Comparison of ENCODE assay signal across 20 cellular contexts in genomic region chr3:106257172-106257571, GRCh38.
DNase-seq lines count a peak whose midpoint lies in the region; ATAC-seq, FAIRE-seq and TF ChIP-seq lines count a peak whose summit lies in the region.
"Had no signal": no experiment of that assay in that cellular context is flagged by ENCODE, and none has a peak within 500 bp of the region (broad histone marks: within the 10 kb centered on the region; RNA-seq: fewer than 3 reads in every experiment).

No MANE protein-coding gene starts in this region.

- H4K20me1 ChIP-seq in GM12878 (ENCODE audit: control insufficient read depth, insufficient read depth) = no peaks in the 10 kb centered on the region

- no TSS peak for BruUV-seq in GM12878 (replicated peaks; lab: Mats Ljungman, UMichigan)

- TF ChIP-seq EP300 in GM12878 (IDR thresholded peaks at IDR 0.05; ENCODE audit: borderline replicate concordance in 1 of 2, control insufficient read depth in 1 of 2, low read depth in 2 of 2, low read length in 2 of 2) (no peak), esophagus muscularis mucosa (IDR thresholded peaks at IDR 0.05) (no peak)

- SMC1A ChIA-PET in GM12878 (lab: Charles Lee; ENCODE audit: uncharacterized antibody, unreplicated experiment) = interaction anchor here (0.6 to 3.2 kb wide), 40 partner anchors 8 to 550 kb away, joined by 3 to 29 read pairs (median 4); no protein-coding TSS in a partner anchor

- CTCF ChIA-PET in GM12878 (lab: Yijun Ruan, JAX) = interaction anchor here (0.6 to 1.8 kb wide), 12 partner anchors 10 to 429 kb away, joined by 3 to 8 read pairs (median 4); no protein-coding TSS in a partner anchor

- H3K27me3 ChIP-seq in GM06990 (replicated peaks; ENCODE audit: control insufficient read depth, insufficient read depth, low read length) (no peaks in the 10 kb centered on the region), GM12878 (replicated peaks in 1 of 2; ENCODE audit: control insufficient read depth in 2 of 2, insufficient read depth in 2 of 2, low read length in 1 of 2) (no peaks in the 10 kb centered on the region), esophagus muscularis mucosa (no peaks in the 10 kb centered on the region)
- H3K27me3 ChIP-seq: MG63 had no signal

- no peak overlapping the region for H3K4me3 Mint-ChIP-seq in mesothelial cell of epicardium
- H3K4me3 Mint-ChIP-seq: CD8-positive, alpha-beta memory T cell; T-helper 1 cell treated with Interleukin-12 subunit alpha and Interleukin-12 subunit beta and Interleukin-4 antibody, amounts not matched to agents 30 μg/mL and 1 μg/mL, for 36 hours had no signal

- peak overlapping the region; percentile 1; the same call in 1 of the 2 replicates for H2AFZ ChIP-seq in GM12878 (ENCODE audit: control insufficient read depth, low read depth, low read length)
- H2AFZ ChIP-seq: PC-9 had no signal

- H3K27ac ChIP-seq in GM12878 (ENCODE audit: control insufficient read depth, insufficient read depth) = peak overlapping the region; percentile 99
- no peak overlapping the region for H3K27ac ChIP-seq in esophagus muscularis mucosa (replicated peaks in 1 of 4)
- H3K27ac ChIP-seq: PC-9, RWPE1 had no signal

- H3K27me3 Mint-ChIP-seq in mesothelial cell of epicardium (ENCODE audit: low read depth) = no peaks in the 10 kb centered on the region
- H3K27me3 Mint-ChIP-seq: CD8-positive, alpha-beta memory T cell had no signal

- FAIRE-seq in GM12891 (lab: Jason Lieb, UNC) (peak; percentile 97), GM12878 (lab: Jason Lieb, UNC) (no peak)
- FAIRE-seq: D721Med, H54 had no signal

- no peak for TF ChIP-seq RAD21 in GM12878 (IDR thresholded peaks at IDR 0.05; ENCODE audit: insufficient read depth, low read depth, low read length)

- ATAC-seq in GM12878 = 0 out of 3 replicates have a peak, but pooled peaks have one; percentile 2

- POLR2A ChIA-PET in GM12878 (lab: Charles Lee) = interaction anchor here (0.6 to 3.0 kb wide), 14 partner anchors 8 to 622 kb away, joined by 3 to 22 read pairs (median 4); no protein-coding TSS in a partner anchor

- H3K79me2 ChIP-seq in GM12878 (ENCODE audit: control insufficient read depth, insufficient read depth, low read length) = peaks cover 60% of the 10 kb centered on the region

- peaks cover 34% of the 10 kb centered on the region for H3K9me3 Mint-ChIP-seq in mesothelial cell of epicardium

- H3K4me1 ChIP-seq in GM12878 (ENCODE audit: control insufficient read depth, insufficient read depth, low read length) (no peaks in the 10 kb centered on the region), esophagus muscularis mucosa (peaks cover 0 to 3% (median 0%) of the 10 kb centered on the region in 4 donors)

- TF ChIP-seq POLR2A in GM12891 (IDR thresholded peaks at IDR 0.05; ENCODE audit: low read depth, low read length) (peak; percentile 43), GM12878 (IDR thresholded peaks at IDR 0.05; ENCODE audit: low read depth, low read length) (0 out of 2 replicates have a peak, but pooled peaks have one; percentile 37), esophagus muscularis mucosa (IDR thresholded peaks at IDR 0.05; ENCODE audit: low read depth) (no peak)

- no peak overlapping the region for H3K27ac Mint-ChIP-seq in mesothelial cell of epicardium
- H3K27ac Mint-ChIP-seq: T-helper 1 cell treated with Interleukin-12 subunit alpha and Interleukin-12 subunit beta and Interleukin-4 antibody, amounts not matched to agents 30 μg/mL and 1 μg/mL, for 36 hours had no signal

- peak; percentile 44 for DNase-seq in GM06990 (ENCODE audit: extremely low read depth, insufficient read length)
- DNase-seq in GM12891 (ENCODE audit: insufficient read length, low spot score) = no peak
- peak; percentile 57 for DNase-seq in NAMALWA (ENCODE audit: low spot score)
- DNase-seq in GM12878 (ENCODE audit: low read depth, low spot score) = no peak
- no peak for DNase-seq in stimulated activated CD4-positive, alpha-beta T cell treated with anti-CD3 and anti-CD28 coated beads, Interleukin-15, amount 100 ng/mL, for 24 hours
- no peak for DNase-seq in esophagus muscularis mucosa (ENCODE audit: extremely low spot score)
- no peak for DNase-seq in HPDE6-E6E7 (ENCODE audit: extremely low spot score)
- DNase-seq in mesothelial cell of epicardium (ENCODE audit: low spot score in 2 of 2, unreplicated experiment in 2 of 2) = no peak
- DNase-seq: C1 segment of cervical spinal cord; CD8-positive, alpha-beta memory T cell; MG63; NCI-H1092 treated with DMSO at 0.1 percent for 48 hours; NCI-H510A; NCI-H774; PC-9; SIG-M5 had no signal

- WGBS in GM12878 (ENCODE audit: insufficient coverage, insufficient replicate concordance, low lambda C conversion rate, missing lambda C conversion rate) = 0% methylated on average over 3 of the region's 3 CpGs
- WGBS in esophagus muscularis mucosa = 95% methylated on average over 3 of the region's 3 CpGs

- H3K36me3 Mint-ChIP-seq in mesothelial cell of epicardium = peaks cover 22% of the 10 kb centered on the region

- peak overlapping the region; percentile 99 for H3K9ac ChIP-seq in GM12878 (ENCODE audit: control insufficient read depth, insufficient read depth, low read length)

- H3K36me3 ChIP-seq in GM06990 (ENCODE audit: control insufficient read depth, insufficient read depth, low read length) (peaks cover 1% of the 10 kb centered on the region; the same call in 1 of the 2 replicates), GM12878 (ENCODE audit: control insufficient read depth in 2 of 2, insufficient read depth in 2 of 2, low read length in 1 of 2) (peaks cover 0 to 7% of the 10 kb centered on the region in 2 experiments; a peak in 3 of 4 replicates), esophagus muscularis mucosa (no peaks in the 10 kb centered on the region)
- H3K36me3 ChIP-seq: MG63 had no signal

- peaks cover 3% of the 10 kb centered on the region for H3K4me1 Mint-ChIP-seq in mesothelial cell of epicardium

- H3K9me3 ChIP-seq in GM12878 (replicated peaks; ENCODE audit: control insufficient read depth, insufficient read depth, low read length) = peaks cover 10% of the 10 kb centered on the region
- no peaks in the 10 kb centered on the region for H3K9me3 ChIP-seq in esophagus muscularis mucosa
- H3K9me3 ChIP-seq: MG63 had no signal

- in situ Hi-C loops in GM12878 (cut with MboI) = no loop called here

- RAD21 ChIA-PET in GM12878 (lab: Charles Lee; ENCODE audit: unreplicated experiment) = interaction anchor here (0.7 to 7.1 kb wide), 34 partner anchors 17 to 570 kb away, joined by 3 to 96 read pairs (median 4); no protein-coding TSS in a partner anchor

- H3K4me3 ChIP-seq in GM06990 (replicated peaks; ENCODE audit: low read depth, low read length) (peak overlapping the region; percentile 78), GM12878 (peak overlapping the region; percentile 83), esophagus muscularis mucosa (no peak overlapping the region)
- H3K4me3 ChIP-seq: MG63, PC-9 had no signal

- intact Hi-C loops in GM12878 (cut with micrococcal nuclease; ENCODE audit: unreplicated experiment) (loop anchor here (1.0 to 10.0 kb wide), 5 partner anchors 45 to 570 kb away; no protein-coding TSS in a partner anchor), esophagus muscularis mucosa (cut with DNase I) (no loop called here)

- TF ChIP-seq CTCF in GM06990 (IDR thresholded peaks at IDR 0.05; ENCODE audit: insufficient read depth, low read length, poor library complexity, severe bottlenecking) (no peak), GM12878 (IDR thresholded peaks at IDR 0.05 in 2 of 3, conservative IDR thresholded peaks at IDR 0.05 in 1 of 3; ENCODE audit: control insufficient read depth in 2 of 3, extremely low read depth in 1 of 3, insufficient read depth in 1 of 3, low read depth in 3 of 3, low read length in 3 of 3) (no peak), esophagus muscularis mucosa (IDR thresholded peaks at IDR 0.05) (no peak), mesothelial cell of epicardium (IDR thresholded peaks at IDR 0.05; ENCODE audit: unreplicated experiment) (no peak)

- H3K4me2 ChIP-seq in GM12878 (ENCODE audit: control insufficient read depth, insufficient read depth) = peak overlapping the region; percentile 45
- H3K4me2 ChIP-seq: PC-9 had no signal

TF ChIP-seq in GM12891, 5 proteins besides CTCF, POLR2A, EP300 and RAD21:
- TF ChIP-seq PAX5 (IDR thresholded peaks at IDR 0.05; ENCODE audit: insufficient read depth, low read length, severe bottlenecking) = no peak
- TF ChIP-seq POLR2AphosphoS5 (IDR thresholded peaks at IDR 0.05; ENCODE audit: low read depth, low read length) = peak; percentile 57; the same call in 1 of the 2 replicates

TF ChIP-seq in GM12878, 131 proteins besides CTCF, POLR2A, EP300 and RAD21 (continues in another document):
- TF ChIP-seq TCF12 (IDR thresholded peaks at IDR 0.05; ENCODE audit: low read depth, low read length) (no peak), ZNF384 (IDR thresholded peaks at IDR 0.05; ENCODE audit: borderline replicate concordance, low read depth, low read length) (peak; percentile 37; the same call in 1 of the 2 replicates), STAT3 (IDR thresholded peaks at IDR 0.05; ENCODE audit: low read depth, low read length) (no peak), CBX3 (IDR thresholded peaks at IDR 0.05; ENCODE audit: borderline replicate concordance, low read depth) (no peak), CBFB (IDR thresholded peaks at IDR 0.05; ENCODE audit: low read depth) (0 out of 2 replicates have a peak, but pooled peaks have one; percentile 24), BACH1 (IDR thresholded peaks at IDR 0.05; ENCODE audit: borderline replicate concordance) (no peak), ESRRA (IDR thresholded peaks at IDR 0.05; ENCODE audit: low read length) (no peak)
- TF ChIP-seq, protein P1, sequence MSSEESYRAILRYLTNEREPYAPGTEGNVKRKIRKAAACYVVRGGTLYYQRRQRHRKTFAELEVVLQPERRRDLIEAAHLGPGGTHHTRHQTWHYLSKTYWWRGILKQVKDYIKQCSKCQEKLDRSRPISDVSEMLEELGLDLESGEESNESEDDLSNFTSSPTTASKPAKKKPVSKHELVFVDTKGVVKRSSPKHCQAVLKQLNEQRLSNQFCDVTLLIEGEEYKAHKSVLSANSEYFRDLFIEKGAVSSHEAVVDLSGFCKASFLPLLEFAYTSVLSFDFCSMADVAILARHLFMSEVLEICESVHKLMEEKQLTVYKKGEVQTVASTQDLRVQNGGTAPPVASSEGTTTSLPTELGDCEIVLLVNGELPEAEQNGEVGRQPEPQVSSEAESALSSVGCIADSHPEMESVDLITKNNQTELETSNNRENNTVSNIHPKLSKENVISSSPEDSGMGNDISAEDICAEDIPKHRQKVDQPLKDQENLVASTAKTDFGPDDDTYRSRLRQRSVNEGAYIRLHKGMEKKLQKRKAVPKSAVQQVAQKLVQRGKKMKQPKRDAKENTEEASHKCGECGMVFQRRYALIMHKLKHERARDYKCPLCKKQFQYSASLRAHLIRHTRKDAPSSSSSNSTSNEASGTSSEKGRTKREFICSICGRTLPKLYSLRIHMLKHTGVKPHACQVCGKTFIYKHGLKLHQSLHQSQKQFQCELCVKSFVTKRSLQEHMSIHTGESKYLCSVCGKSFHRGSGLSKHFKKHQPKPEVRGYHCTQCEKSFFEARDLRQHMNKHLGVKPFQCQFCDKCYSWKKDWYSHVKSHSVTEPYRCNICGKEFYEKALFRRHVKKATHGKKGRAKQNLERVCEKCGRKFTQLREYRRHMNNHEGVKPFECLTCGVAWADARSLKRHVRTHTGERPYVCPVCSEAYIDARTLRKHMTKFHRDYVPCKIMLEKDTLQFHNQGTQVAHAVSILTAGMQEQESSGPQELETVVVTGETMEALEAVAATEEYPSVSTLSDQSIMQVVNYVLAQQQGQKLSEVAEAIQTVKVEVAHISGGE (CRISPR knock-in tag; IDR thresholded peaks at IDR 0.05) = no peak

Comparison
In these comparisons a context has a peak if more than half of its experiments do, and no peak if none do; other contexts are left out.
1. DNase-seq: peak in GM06990 (single experiment) and NAMALWA (single experiment); none in GM12891 (single experiment), GM12878 (single experiment), stimulated activated CD4-positive, alpha-beta T cell treated with anti-CD3 and anti-CD28 coated beads, Interleukin-15, amount 100 ng/mL, for 24 hours (single experiment), esophagus muscularis mucosa (single experiment), HPDE6-E6E7 (single experiment) and mesothelial cell of epicardium (0 of 2).
2. H3K4me3 ChIP-seq: peak in GM06990 (single experiment) and GM12878 (single experiment); none in esophagus muscularis mucosa (0 of 4).